ENCODE assay signal across 17 cellular contexts in the genomic region with DNA sequence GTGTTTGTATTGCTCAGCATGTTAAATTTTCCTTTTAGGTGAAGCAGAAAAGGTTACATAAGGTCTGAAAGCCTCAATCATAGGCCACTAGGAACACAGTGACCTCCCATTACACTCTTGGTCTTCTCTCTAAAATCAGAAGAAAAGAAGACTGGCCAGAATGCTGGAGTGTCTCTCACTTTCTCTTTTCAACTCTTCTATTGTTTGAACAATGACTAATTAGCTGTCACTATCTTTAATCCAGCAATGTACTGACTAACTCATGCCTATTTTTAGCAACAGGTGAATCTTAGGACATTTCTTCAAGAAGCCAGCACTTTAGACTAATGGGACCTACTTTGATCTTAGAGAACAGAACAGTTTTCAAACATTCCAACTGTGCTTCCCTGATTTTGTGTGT.
DNase-seq lines count a peak whose midpoint lies in the region; ATAC-seq, FAIRE-seq and TF ChIP-seq lines count a peak whose summit lies in the region.
"Had no signal": no experiment of that assay in that cellular context is flagged by ENCODE, and none has a peak within 500 bp of the region (broad histone marks: within the 10 kb centered on the region; RNA-seq: fewer than 3 reads in every experiment).

No MANE protein-coding gene starts in this region.

- DNase-seq in Caki2 (ENCODE audit: low read depth) (peak; percentile 35), HT-29 (ENCODE audit: low spot score) (peak; percentile 30), GM12878 (ENCODE audit: low read depth, low spot score) (no peak), mucosa of descending colon (no peak), AG08396 (ENCODE audit: low spot score) (no peak), left ventricle myocardium inferior (no peak)
- DNase-seq in naive thymus-derived CD4-positive, alpha-beta T cell: no peak
- DNase-seq: activated naive CD4-positive, alpha-beta T cell treated with Interleukin-2 at 50 U/mL for 16 hours; DMS53; effector memory CD4-positive, alpha-beta T cell; NCI-H1417; NCI-H446; nephron progenitor cell; testis had no signal

- ATAC-seq in GM12878 (peak; percentile 35), mucosa of descending colon (peak; percentile 51)
- no peak for ATAC-seq in naive thymus-derived CD4-positive, alpha-beta T cell

- no TSS peak for BruUV-seq in GM12878 (replicated peaks; lab: Mats Ljungman, UMichigan)

- H3K27ac ChIP-seq in GM12878 (ENCODE audit: control insufficient read depth, insufficient read depth) (no peak overlapping the region), left ventricle myocardium inferior (replicated peaks) (no peak overlapping the region)
- no peak overlapping the region for H3K27ac ChIP-seq in naive thymus-derived CD4-positive, alpha-beta T cell (ENCODE audit: low read depth, low read length)
- H3K27ac ChIP-seq: BLaER1, KMS-11, testis had no signal

- in situ Hi-C loops in Caki2 (cut with HindIII; ENCODE audit: low pct_unique_long_range_greater_than_20kb, low sequenced_read_pairs): no loop called here
- in situ Hi-C loops in GM12878 (cut with MboI): no loop called here

- no peak for TF ChIP-seq EP300 in GM12878 (IDR thresholded peaks at IDR 0.05; ENCODE audit: borderline replicate concordance in 1 of 2, control insufficient read depth in 1 of 2, low read depth in 2 of 2, low read length in 2 of 2)

- H3K4me2 ChIP-seq in GM12878 (ENCODE audit: control insufficient read depth, insufficient read depth): no peak overlapping the region
- H3K4me2 ChIP-seq: BLaER1, KMS-11 had no signal

- no peak overlapping the region for H2AFZ ChIP-seq in GM12878 (ENCODE audit: control insufficient read depth, low read depth, low read length)

- SMC1A ChIA-PET in GM12878 (lab: Charles Lee; ENCODE audit: uncharacterized antibody, unreplicated experiment): no interaction called here

- H3K79me2 ChIP-seq in GM12878 (ENCODE audit: control insufficient read depth, insufficient read depth, low read length): no peaks in the 10 kb centered on the region

- H3K4me3 Mint-ChIP-seq in naive thymus-derived CD4-positive, alpha-beta T cell: no peak overlapping the region
- H3K4me3 Mint-ChIP-seq: nephron progenitor cell had no signal

- H3K9me3 Mint-ChIP-seq in naive thymus-derived CD4-positive, alpha-beta T cell: no peaks in the 10 kb centered on the region
- H3K9me3 Mint-ChIP-seq: nephron progenitor cell had no signal

- H3K27ac Mint-ChIP-seq in naive thymus-derived CD4-positive, alpha-beta T cell: peak overlapping the region in 1 of 9 donors; percentile 39
- H3K27ac Mint-ChIP-seq: nephron progenitor cell had no signal

- no peaks in the 10 kb centered on the region for H3K36me3 Mint-ChIP-seq in naive thymus-derived CD4-positive, alpha-beta T cell

- intact Hi-C loops in GM12878 (cut with micrococcal nuclease; ENCODE audit: unreplicated experiment) (no loop called here), mucosa of descending colon (cut with DNase I, micrococcal nuclease) (no loop called here), left ventricle myocardium inferior (cut with micrococcal nuclease) (loop anchor here (5.0 kb wide), 1 partner anchor 707 kb away; no protein-coding TSS in a partner anchor)
- intact Hi-C loops in naive thymus-derived CD4-positive, alpha-beta T cell (cut with micrococcal nuclease): no loop called here

- RAD21 ChIA-PET in GM12878 (lab: Charles Lee; ENCODE audit: unreplicated experiment): no interaction called here

- CTCF ChIA-PET in GM12878 (lab: Yijun Ruan, JAX): interaction anchor here (2.0 kb wide), 1 partner anchor 56 kb away, joined by 5 read pairs; no protein-coding TSS in a partner anchor
- CTCF ChIA-PET in naive thymus-derived CD4-positive, alpha-beta T cell (lab: Charles Lee): interaction anchor here (5.8 kb wide), 1 partner anchor 707 kb away, joined by 44 read pairs; no protein-coding TSS in a partner anchor

- peaks cover 0 to 6% (median 0%) of the 10 kb centered on the region in 5 donors for H3K27me3 Mint-ChIP-seq in naive thymus-derived CD4-positive, alpha-beta T cell

- no peak overlapping the region for H3K9ac ChIP-seq in GM12878 (ENCODE audit: control insufficient read depth, insufficient read depth, low read length)
- H3K9ac ChIP-seq: BLaER1, KMS-11 had no signal

- H3K27me3 ChIP-seq in GM12878 (replicated peaks in 1 of 2; ENCODE audit: control insufficient read depth in 2 of 2, insufficient read depth in 2 of 2, low read length in 1 of 2) (no peaks in the 10 kb centered on the region), left ventricle myocardium inferior (ENCODE audit: low read depth) (no peaks in the 10 kb centered on the region)
- no peaks in the 10 kb centered on the region for H3K27me3 ChIP-seq in naive thymus-derived CD4-positive, alpha-beta T cell (ENCODE audit: control insufficient read depth in 2 of 2, insufficient read depth in 2 of 2, low read length in 2 of 2)
- H3K27me3 ChIP-seq: BLaER1, testis had no signal

- no peak for TF ChIP-seq CTCF in GM12878 (IDR thresholded peaks at IDR 0.05 in 2 of 3, conservative IDR thresholded peaks at IDR 0.05 in 1 of 3; ENCODE audit: control insufficient read depth in 2 of 3, extremely low read depth in 1 of 3, insufficient read depth in 1 of 3, low read depth in 3 of 3, low read length in 3 of 3)
- TF ChIP-seq CTCF in mucosa of descending colon (IDR thresholded peaks at IDR 0.05): no peak
- TF ChIP-seq CTCF in left ventricle myocardium inferior (IDR thresholded peaks at IDR 0.05; ENCODE audit: borderline replicate concordance): no peak

- H3K4me1 ChIP-seq in GM12878 (ENCODE audit: control insufficient read depth, insufficient read depth, low read length) (peaks cover 4% of the 10 kb centered on the region), mucosa of descending colon (ENCODE audit: low read depth) (peaks cover 5% of the 10 kb centered on the region), left ventricle myocardium inferior (peaks cover 4% of the 10 kb centered on the region)
- H3K4me1 ChIP-seq in naive thymus-derived CD4-positive, alpha-beta T cell (ENCODE audit: control insufficient read depth in 2 of 2, insufficient read depth in 2 of 2, low read length in 2 of 2): peaks cover 0 to 3% of the 10 kb centered on the region in 2 donors
- H3K4me1 ChIP-seq: testis had no signal

- H3K4me1 Mint-ChIP-seq in naive thymus-derived CD4-positive, alpha-beta T cell: peaks cover 0 to 33% (median 12%) of the 10 kb centered on the region in 7 donors
- H3K4me1 Mint-ChIP-seq: nephron progenitor cell had no signal

- no peaks in the 10 kb centered on the region for H3K36me3 ChIP-seq in GM12878 (ENCODE audit: control insufficient read depth in 2 of 2, insufficient read depth in 2 of 2, low read length in 1 of 2)
- no peaks in the 10 kb centered on the region for H3K36me3 ChIP-seq in mucosa of descending colon (ENCODE audit: low read depth)
- no peaks in the 10 kb centered on the region for H3K36me3 ChIP-seq in naive thymus-derived CD4-positive, alpha-beta T cell (ENCODE audit: control insufficient read depth in 2 of 3, insufficient read depth in 3 of 3, low read length in 3 of 3)
- H3K36me3 ChIP-seq in left ventricle myocardium inferior: no peaks in the 10 kb centered on the region
- H3K36me3 ChIP-seq: BLaER1 had no signal

- H3K9me3 ChIP-seq in GM12878 (replicated peaks; ENCODE audit: control insufficient read depth, insufficient read depth, low read length): no peaks in the 10 kb centered on the region; the same call in 2 of the 3 replicates
- H3K9me3 ChIP-seq in mucosa of descending colon: no peaks in the 10 kb centered on the region
- no peaks in the 10 kb centered on the region for H3K9me3 ChIP-seq in naive thymus-derived CD4-positive, alpha-beta T cell (ENCODE audit: control insufficient read depth in 2 of 3, low read length in 3 of 3)
- H3K9me3 ChIP-seq in left ventricle myocardium inferior (replicated peaks): no peaks in the 10 kb centered on the region
- H3K9me3 ChIP-seq: BLaER1, testis had no signal

- TF ChIP-seq POLR2A in GM12878 (IDR thresholded peaks at IDR 0.05; ENCODE audit: low read depth, low read length): no peak

- TF ChIP-seq RAD21 in GM12878 (IDR thresholded peaks at IDR 0.05; ENCODE audit: insufficient read depth, low read depth, low read length): no peak

- POLR2A ChIA-PET in GM12878 (lab: Charles Lee): no interaction called here
- POLR2A ChIA-PET in naive thymus-derived CD4-positive, alpha-beta T cell (lab: Charles Lee): interaction anchor here (0.8 kb wide), 1 partner anchor 76 kb away, joined by 3 read pairs; no protein-coding TSS in a partner anchor

- FAIRE-seq in GM12878 (lab: Jason Lieb, UNC): no peak

- H4K20me1 ChIP-seq in GM12878 (ENCODE audit: control insufficient read depth, insufficient read depth): no peaks in the 10 kb centered on the region
- H4K20me1 ChIP-seq: BLaER1 had no signal

- H3K4me3 ChIP-seq in GM12878 (no peak overlapping the region), mucosa of descending colon (no peak overlapping the region), left ventricle myocardium inferior (no peak overlapping the region)
- H3K4me3 ChIP-seq in naive thymus-derived CD4-positive, alpha-beta T cell (ENCODE audit: low read length): no peak overlapping the region
- H3K4me3 ChIP-seq: BLaER1, lung, testis had no signal

TF ChIP-seq in GM12878, 131 proteins besides CTCF, POLR2A, EP300 and RAD21 (continues in another document):
- TF ChIP-seq JUNB (IDR thresholded peaks at IDR 0.05): no peak
- TF ChIP-seq, protein P1, sequence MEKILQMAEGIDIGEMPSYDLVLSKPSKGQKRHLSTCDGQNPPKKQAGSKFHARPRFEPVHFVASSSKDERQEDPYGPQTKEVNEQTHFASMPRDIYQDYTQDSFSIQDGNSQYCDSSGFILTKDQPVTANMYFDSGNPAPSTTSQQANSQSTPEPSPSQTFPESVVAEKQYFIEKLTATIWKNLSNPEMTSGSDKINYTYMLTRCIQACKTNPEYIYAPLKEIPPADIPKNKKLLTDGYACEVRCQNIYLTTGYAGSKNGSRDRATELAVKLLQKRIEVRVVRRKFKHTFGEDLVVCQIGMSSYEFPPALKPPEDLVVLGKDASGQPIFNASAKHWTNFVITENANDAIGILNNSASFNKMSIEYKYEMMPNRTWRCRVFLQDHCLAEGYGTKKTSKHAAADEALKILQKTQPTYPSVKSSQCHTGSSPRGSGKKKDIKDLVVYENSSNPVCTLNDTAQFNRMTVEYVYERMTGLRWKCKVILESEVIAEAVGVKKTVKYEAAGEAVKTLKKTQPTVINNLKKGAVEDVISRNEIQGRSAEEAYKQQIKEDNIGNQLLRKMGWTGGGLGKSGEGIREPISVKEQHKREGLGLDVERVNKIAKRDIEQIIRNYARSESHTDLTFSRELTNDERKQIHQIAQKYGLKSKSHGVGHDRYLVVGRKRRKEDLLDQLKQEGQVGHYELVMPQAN (conservative IDR thresholded peaks at IDR 0.05): no peak

Comparison
In these comparisons a context has a peak if more than half of its experiments do, and no peak if none do; other contexts are left out.
1. DNase-seq: peak in Caki2 (single experiment) and HT-29 (single experiment); none in GM12878 (single experiment), mucosa of descending colon (0 of 3), naive thymus-derived CD4-positive, alpha-beta T cell (0 of 9), AG08396 (single experiment) and left ventricle myocardium inferior (single experiment).